8 cellular contexts compared by ENCODE assay signal in genomic region chr14:92680781-92681650, GRCh38.
A peak's percentile ranks its signal among the peaks of the same experiment; 100 is the strongest.
DNase-seq lines count a peak whose midpoint lies in the region; ATAC-seq and TF ChIP-seq lines count a peak whose summit lies in the region.

No MANE protein-coding gene starts in this region.

- H4K20me1 ChIP-seq in MM.1S (ENCODE audit: insufficient read depth, low read length) = no peaks in the 10 kb centered on the region

- H3K9me3 ChIP-seq in MM.1S (replicated peaks; ENCODE audit: insufficient read depth, low read length) = no peaks in the 10 kb centered on the region

- H3K79me2 ChIP-seq in MM.1S (ENCODE audit: low read length) = no peaks in the 10 kb centered on the region

- peaks cover 25 to 35% (median 30%) of the 10 kb centered on the region in 3 donors for H3K4me1 Mint-ChIP-seq in T-cell
- H3K4me1 Mint-ChIP-seq in activated naive CD8-positive, alpha-beta T cell treated with anti-CD3 and anti-CD28 coated beads, Interleukin-2, amount 10 ng/mL, durations not matched to agents 7 days and 5 days = peaks cover 33% of the 10 kb centered on the region

- H3K9ac ChIP-seq in MM.1S (ENCODE audit: low read length) = no peak overlapping the region

- H3K27me3 Mint-ChIP-seq in T-cell = no peaks in the 10 kb centered on the region
- H3K27me3 Mint-ChIP-seq in activated naive CD8-positive, alpha-beta T cell treated with anti-CD3 and anti-CD28 coated beads, Interleukin-2, amount 10 ng/mL, durations not matched to agents 7 days and 5 days = no peaks in the 10 kb centered on the region

- H2AFZ ChIP-seq in MM.1S (ENCODE audit: low read length) = no peak overlapping the region

- no peaks in the 10 kb centered on the region for H3K9me3 Mint-ChIP-seq in T-cell
- peaks cover 1% of the 10 kb centered on the region for H3K9me3 Mint-ChIP-seq in activated naive CD8-positive, alpha-beta T cell treated with anti-CD3 and anti-CD28 coated beads, Interleukin-2, amount 10 ng/mL, durations not matched to agents 7 days and 5 days

- peak overlapping the region; percentile 83 to 88 for H3K27ac Mint-ChIP-seq in T-cell
- H3K27ac Mint-ChIP-seq in activated naive CD8-positive, alpha-beta T cell treated with anti-CD3 and anti-CD28 coated beads, Interleukin-2, amount 10 ng/mL, durations not matched to agents 7 days and 5 days = peak overlapping the region; percentile 45

- H3K4me2 ChIP-seq in MM.1S (ENCODE audit: low read depth, low read length) = peak overlapping the region; percentile 27; the same call in 1 of the 2 replicates

- H3K27ac ChIP-seq in MM.1S (ENCODE audit: low read length) = no peak overlapping the region

- H3F3A ChIP-seq in MM.1S (ENCODE audit: insufficient read depth, low read length) = no peaks in the 10 kb centered on the region

- CTCF ChIA-PET in T-cell (lab: Charles Lee) = interaction anchor here (0.6 to 2.5 kb wide), 6 partner anchors 12 to 1207 kb away, joined by 3 to 7 read pairs (median 3); no protein-coding TSS in a partner anchor

- peak; percentile 78 for TF ChIP-seq CTCF in MM.1S (IDR thresholded peaks at IDR 0.05; ENCODE audit: low read length)

- H3K27me3 ChIP-seq in MM.1S (replicated peaks; ENCODE audit: insufficient read depth, low read length) = no peaks in the 10 kb centered on the region

- H3K4me3 ChIP-seq in MM.1S (ENCODE audit: low read length) = no peak overlapping the region

- POLR2A ChIA-PET in T-cell (lab: Charles Lee) = interaction anchor here in 1 of 2 donors (1.0 kb wide), 1 partner anchor 11 kb away, joined by 4 read pairs; no protein-coding TSS in a partner anchor
- POLR2A ChIA-PET in activated naive CD8-positive, alpha-beta T cell treated with anti-CD3 and anti-CD28 coated beads, Interleukin-2, amount 10 ng/mL, durations not matched to agents 7 days and 5 days (lab: Charles Lee) = no interaction called here

- no peaks in the 10 kb centered on the region for H3K36me3 ChIP-seq in MM.1S (replicated peaks; ENCODE audit: insufficient read depth, low read length)

- intact Hi-C loops in cardiac septum (cut with DNase I) = loop anchor here (5.0 to 10.0 kb wide), 3 partner anchors 226 to 559 kb away; partner anchors contain the start of genes CPSF2 and NDUFB1

- no peaks in the 10 kb centered on the region for H3K9me2 ChIP-seq in MM.1S (replicated peaks; ENCODE audit: insufficient read depth, low read length)

- DNase-seq in GF-D8 (lab: John Stamatoyannopoulos, UW) (peak; percentile 15), MM.1S (peak; percentile 52), T-cell (peak; percentile 50 to 79 (median 71)), cardiac septum (ENCODE audit: low spot score) (peak; percentile 90), renal cortical epithelial cell (ENCODE audit: low read depth) (peak; percentile 32), mesenteric fat pad (ENCODE audit: low spot score) (no peak)
- DNase-seq in activated naive CD8-positive, alpha-beta T cell treated with anti-CD3 and anti-CD28 coated beads, Interleukin-2, amount 10 ng/mL, durations not matched to agents 7 days and 5 days = peak; percentile 82

- no peak overlapping the region for H3K4me3 Mint-ChIP-seq in T-cell
- no peak overlapping the region for H3K4me3 Mint-ChIP-seq in activated naive CD8-positive, alpha-beta T cell treated with anti-CD3 and anti-CD28 coated beads, Interleukin-2, amount 10 ng/mL, durations not matched to agents 7 days and 5 days

- H3K4me1 ChIP-seq in MM.1S (ENCODE audit: low read length) = no peaks in the 10 kb centered on the region

- ATAC-seq in T-cell (replicated peaks in 1 of 4) (peak; percentile 77 to 82 (median 81)), HG03159 (IDR thresholded peaks at IDR 0.05; ENCODE audit: unreplicated experiment) (no peak)
- ATAC-seq in activated naive CD8-positive, alpha-beta T cell treated with anti-CD3 and anti-CD28 coated beads, Interleukin-2, amount 10 ng/mL, durations not matched to agents 7 days and 5 days (ENCODE audit: low read depth) = peak; percentile 60

- H3K36me3 Mint-ChIP-seq in T-cell = peaks cover 57% of the 10 kb centered on the region
- H3K36me3 Mint-ChIP-seq in activated naive CD8-positive, alpha-beta T cell treated with anti-CD3 and anti-CD28 coated beads, Interleukin-2, amount 10 ng/mL, durations not matched to agents 7 days and 5 days = peaks cover 53% of the 10 kb centered on the region
